Comparison of ENCODE assay signal across 1 cellular context in the genomic region with DNA sequence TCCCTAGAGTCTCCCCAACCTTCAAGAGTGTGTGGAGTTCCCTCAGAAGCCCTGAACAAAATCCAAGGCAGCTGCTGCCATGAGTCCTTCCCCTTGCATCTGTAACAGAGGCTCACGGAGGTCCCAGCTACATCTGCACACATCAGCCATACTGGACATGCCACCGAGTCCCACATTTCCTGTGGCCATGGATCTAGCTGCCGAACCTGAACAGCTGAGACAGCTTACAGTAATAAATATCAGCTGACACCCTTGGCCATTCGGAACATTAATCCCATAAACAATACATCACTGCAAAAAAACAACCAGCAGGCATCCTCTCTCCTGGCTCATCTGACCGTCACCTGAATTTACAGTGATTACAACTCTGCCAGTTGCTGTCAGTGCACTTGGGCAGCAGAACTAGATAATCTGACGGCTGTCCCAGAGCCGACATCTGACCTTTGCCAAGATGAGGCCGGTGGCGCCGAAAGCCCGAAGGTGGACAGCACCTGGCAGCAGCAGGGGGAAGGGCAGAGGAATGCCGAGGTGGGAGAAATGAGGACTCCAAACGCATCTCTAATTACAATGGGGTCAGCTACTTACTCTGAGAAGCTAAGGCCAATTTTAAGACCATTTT.
TF ChIP-seq lines count a peak whose summit lies in the region.

No MANE protein-coding gene starts in this region.

TF ChIP-seq in H1, 55 proteins besides CTCF, POLR2A, EP300 and RAD21:
- TF ChIP-seq YY1 (IDR thresholded peaks at IDR 0.05; ENCODE audit: low read depth, low read length) (no peak), TCF12 (IDR thresholded peaks at IDR 0.05; ENCODE audit: low read depth, low read length) (0 out of 2 replicates have a peak, but pooled peaks have one; percentile 47)
